9 cellular contexts compared by ENCODE assay signal in genomic region chr7:135970682-135971365, GRCh38. TPM values are rescaled to one million over a fixed set of nuclear protein-coding genes. Genes with fewer than 3 reads are reported as not detected.
DNase-seq lines count a peak whose midpoint lies in the region; ATAC-seq and TF ChIP-seq lines count a peak whose summit lies in the region.
"Had no signal": no experiment of that assay in that cellular context is flagged by ENCODE, and none has a peak within 500 bp of the region (broad histone marks: within the 10 kb centered on the region; RNA-seq: fewer than 3 reads in every experiment).

No MANE protein-coding gene starts in this region.

- H3K9me3 ChIP-seq in KOPT-K1 (ENCODE audit: insufficient read depth, low read length, poor library complexity, severe bottlenecking) (no peaks in the 10 kb centered on the region), right atrium auricular region (no peaks in the 10 kb centered on the region)

- intact Hi-C loops in sciatic nerve (cut with DNase I): no loop called here

- DNase-seq in medulla oblongata (ENCODE audit: extremely low spot score): peak; percentile 57
- no peak for DNase-seq in HK-2 (ENCODE audit: unreplicated experiment)
- DNase-seq in right atrium auricular region (ENCODE audit: low spot score): no peak
- no peak for DNase-seq in sciatic nerve (ENCODE audit: low spot score)
- DNase-seq in stimulated activated CD4-positive, alpha-beta T cell treated with anti-CD3 and anti-CD28 coated beads, Interleukin-12 subunit alpha, Interleukin-12 subunit beta, amount 100 ng/mL, for 4 hours: no peak

- TF ChIP-seq CTCF in right atrium auricular region (IDR thresholded peaks at IDR 0.05): no peak

- ATAC-seq in GM18867 (IDR thresholded peaks at IDR 0.05; ENCODE audit: unreplicated experiment) (peak; percentile 73), HG02610 (IDR thresholded peaks at IDR 0.05; ENCODE audit: unreplicated experiment) (peak; percentile 72), sciatic nerve (no peak)

- H3K27me3 ChIP-seq in right atrium auricular region: no peaks in the 10 kb centered on the region

- H3K36me3 ChIP-seq in KOPT-K1 (ENCODE audit: insufficient read depth, low read length) (peaks cover 71% of the 10 kb centered on the region), right atrium auricular region (no peaks in the 10 kb centered on the region)

- H3K4me3 ChIP-seq in right atrium auricular region: no peak overlapping the region
- H3K4me3 ChIP-seq: lung had no signal

- peaks cover 0 to 52% of the 10 kb centered on the region in 2 donors for H3K4me1 ChIP-seq in right atrium auricular region

- H3K27ac ChIP-seq in KOPT-K1 (ENCODE audit: low read depth, low read length, poor library complexity, severe bottlenecking) (peak overlapping the region; percentile 40), right atrium auricular region (no peak overlapping the region)

RNA-seq across cellular contexts. Expression of gene MTPN, which starts 6.3 kb away (rescaled TPM):
- 100 to 1,000 TPM in 1 of 2 donors, 10 to 100 TPM in 1; 91.9 to 103 TPM for total RNA-seq in right atrium auricular region
- 114 TPM for total RNA-seq in sciatic nerve
